In genomic region chr7:140649566-140650205, GRCh38 we compare ENCODE assay signal across 20 cellular contexts. TPM values are rescaled to one million over a fixed set of nuclear protein-coding genes. Genes with fewer than 3 reads are reported as not detected.
DNase-seq lines count a peak whose midpoint lies in the region; ATAC-seq, FAIRE-seq and TF ChIP-seq lines count a peak whose summit lies in the region.
"Had no signal": no experiment of that assay in that cellular context is flagged by ENCODE, and none has a peak within 500 bp of the region (broad histone marks: within the 10 kb centered on the region; RNA-seq: fewer than 3 reads in every experiment).

No MANE protein-coding gene starts in this region.

- peak; percentile 57 for DNase-seq in EL
- peak; percentile 59 for DNase-seq in NCI-H226
- peak; percentile 64 for DNase-seq in bronchial epithelial cell (ENCODE audit: low read depth)
- no peak for DNase-seq in neural progenitor cell (ENCODE audit: low spot score)
- no peak for DNase-seq in NK-92 treated with Interleukin-12 subunit alpha and Interleukin-12 subunit beta, amount 100 ng/mL, for 24 hours (lab: John Stamatoyannopoulos, UW)
- no peak for DNase-seq in NCI-H526 treated with DMSO at 0.1 percent for 48 hours (lab: John Stamatoyannopoulos, UW)
- no peak for DNase-seq in endothelial cell (ENCODE audit: low spot score)
- DNase-seq: activated CD4-positive, alpha-beta T cell treated with anti-CD3 and anti-CD28 coated beads for 1 hour; activated CD8-positive, alpha-beta memory T cell treated with anti-CD3 and anti-CD28 coated beads, Interleukin-2, amount 50 U/mL, for 4 hours; activated naive CD4-positive, alpha-beta T cell treated with Interleukin-2 at 50 U/mL for 16 hours; hippocampal formation; left cardiac atrium; NCI-H2029 treated with DMSO at 0.1 percent for 48 hours; posterior cingulate gyrus; stimulated activated CD4-positive, alpha-beta T cell treated with anti-CD3 and anti-CD28 coated beads, Interleukin-15, amount 100 ng/mL, for 24 hours had no signal

- no peak overlapping the region for H3K27ac ChIP-seq in neural progenitor cell

- peaks cover 8% of the 10 kb centered on the region for H3K4me1 ChIP-seq in neural progenitor cell

- H2AFZ ChIP-seq in neural progenitor cell (replicated peaks) = no peak overlapping the region

- TF ChIP-seq CTCF in bronchial epithelial cell (IDR thresholded peaks at IDR 0.05; ENCODE audit: insufficient read depth, low read length, severe bottlenecking) (no peak), neural progenitor cell (IDR thresholded peaks at IDR 0.05) (no peak), endothelial cell (IDR thresholded peaks at IDR 0.05; ENCODE audit: unreplicated experiment) (no peak)

- no peaks in the 10 kb centered on the region for H3K36me3 ChIP-seq in bronchial epithelial cell (ENCODE audit: control insufficient read depth, insufficient read depth, low read length)
- no peaks in the 10 kb centered on the region for H3K36me3 ChIP-seq in neural progenitor cell

- H4K20me1 ChIP-seq in neural progenitor cell (ENCODE audit: low read depth) = no peaks in the 10 kb centered on the region

- H3K27me3 Mint-ChIP-seq in neural progenitor cell (ENCODE audit: insufficient read depth, low read depth) (peaks cover 5% of the 10 kb centered on the region), endothelial cell (ENCODE audit: unreplicated experiment) (peaks cover 6% of the 10 kb centered on the region)

- H3K9me3 Mint-ChIP-seq in neural progenitor cell (no peaks in the 10 kb centered on the region), endothelial cell (ENCODE audit: unreplicated experiment) (no peaks in the 10 kb centered on the region)
- H3K9me3 Mint-ChIP-seq: T-helper 1 cell treated with Interleukin-12 subunit alpha and Interleukin-12 subunit beta and Interleukin-4 antibody, amounts not matched to agents 30 μg/mL and 1 μg/mL, for 36 hours had no signal

- peaks cover 22% of the 10 kb centered on the region for H3K4me1 Mint-ChIP-seq in neural progenitor cell
- no peaks in the 10 kb centered on the region for H3K4me1 Mint-ChIP-seq in endothelial cell (ENCODE audit: unreplicated experiment)

- no peak overlapping the region for H3K9ac ChIP-seq in neural progenitor cell

- H3K27me3 ChIP-seq in bronchial epithelial cell (ENCODE audit: control insufficient read depth, insufficient read depth, low read length) (peaks cover 2% of the 10 kb centered on the region), neural progenitor cell (no peaks in the 10 kb centered on the region)

- no peaks in the 10 kb centered on the region for H3K79me2 ChIP-seq in neural progenitor cell (ENCODE audit: low read depth)

- H3K27ac Mint-ChIP-seq in neural progenitor cell (peak overlapping the region; percentile 67), endothelial cell (ENCODE audit: unreplicated experiment) (no peak overlapping the region)
- H3K27ac Mint-ChIP-seq: T-helper 1 cell treated with Interleukin-12 subunit alpha and Interleukin-12 subunit beta and Interleukin-4 antibody, amounts not matched to agents 30 μg/mL and 1 μg/mL, for 36 hours had no signal

- H3K9me3 ChIP-seq in neural progenitor cell (ENCODE audit: low read depth) = no peaks in the 10 kb centered on the region

- no peak overlapping the region for H3K4me3 Mint-ChIP-seq in neural progenitor cell
- no peak overlapping the region for H3K4me3 Mint-ChIP-seq in endothelial cell (ENCODE audit: unreplicated experiment)
- H3K4me3 Mint-ChIP-seq: T-helper 1 cell treated with Interleukin-12 subunit alpha and Interleukin-12 subunit beta and Interleukin-4 antibody, amounts not matched to agents 30 μg/mL and 1 μg/mL, for 36 hours had no signal

- peaks cover 12% of the 10 kb centered on the region for H3F3A ChIP-seq in neural progenitor cell (ENCODE audit: low read depth)

- H3K4me3 ChIP-seq in bronchial epithelial cell (ENCODE audit: low read depth, low read length) = no peak overlapping the region
- H3K4me3 ChIP-seq in neural progenitor cell = no peak overlapping the region

- H3K36me3 Mint-ChIP-seq in neural progenitor cell (no peaks in the 10 kb centered on the region), endothelial cell (ENCODE audit: low read depth, unreplicated experiment) (no peaks in the 10 kb centered on the region)

- FAIRE-seq in bronchial epithelial cell (lab: Jason Lieb, UNC) = no peak
- FAIRE-seq: D721Med, GM18507, RCC 7860 had no signal

- H3K4me2 ChIP-seq in neural progenitor cell = no peak overlapping the region

- no peak for ATAC-seq in HG03025 (IDR thresholded peaks at IDR 0.05; ENCODE audit: low FRiP score, unreplicated experiment)

RNA-seq across cellular contexts. Expression of gene DENND2A, which starts 9.1 kb away (rescaled TPM):
- total RNA-seq in bronchial epithelial cell = 0.26 TPM in 1 of 2 replicates, not detected in the other
- 23.7 and 27.0 TPM in 2 replicates for total RNA-seq in neural progenitor cell (ENCODE audit: low replicate concordance)
- total RNA-seq in endothelial cell (ENCODE audit: unreplicated experiment) = 41.0 TPM

RNA-seq across cellular contexts. Expression of gene ADCK2, which starts 23.1 kb away (rescaled TPM):
- 74.2 and 100 TPM in 2 replicates for total RNA-seq in bronchial epithelial cell
- total RNA-seq in neural progenitor cell (ENCODE audit: low replicate concordance) = 7.8 and 12.3 TPM in 2 replicates
- 37.6 TPM for total RNA-seq in endothelial cell (ENCODE audit: unreplicated experiment)

RNA-seq across cellular contexts. Expression of gene NDUFB2, which starts 46.8 kb away (rescaled TPM):
- total RNA-seq in bronchial epithelial cell = 99.5 and 123 TPM in 2 replicates
- total RNA-seq in neural progenitor cell (ENCODE audit: low replicate concordance) = 241 and 310 TPM in 2 replicates
- 326 TPM for total RNA-seq in endothelial cell (ENCODE audit: unreplicated experiment)

Comparison
In these comparisons a context has a peak if more than half of its experiments do, and no peak if none do; other contexts are left out.
1. DNase-seq: peak in EL (single experiment), NCI-H226 (single experiment) and bronchial epithelial cell (single experiment); none in neural progenitor cell (single experiment), NK-92 treated with Interleukin-12 subunit alpha and Interleukin-12 subunit beta, amount 100 ng/mL, for 24 hours (single experiment), NCI-H526 treated with DMSO at 0.1 percent for 48 hours (single experiment) and endothelial cell (single experiment).
2. RNA of gene DENND2A, which starts 9.1 kb away (total RNA-seq): 41.0 TPM in endothelial cell (single experiment) and 23.7 to 27.0 TPM in neural progenitor cell; 0.26 TPM in bronchial epithelial cell; every median in the first group is over 10 times any median in the second.